8 cellular contexts compared by ENCODE assay signal in the genomic region with DNA sequence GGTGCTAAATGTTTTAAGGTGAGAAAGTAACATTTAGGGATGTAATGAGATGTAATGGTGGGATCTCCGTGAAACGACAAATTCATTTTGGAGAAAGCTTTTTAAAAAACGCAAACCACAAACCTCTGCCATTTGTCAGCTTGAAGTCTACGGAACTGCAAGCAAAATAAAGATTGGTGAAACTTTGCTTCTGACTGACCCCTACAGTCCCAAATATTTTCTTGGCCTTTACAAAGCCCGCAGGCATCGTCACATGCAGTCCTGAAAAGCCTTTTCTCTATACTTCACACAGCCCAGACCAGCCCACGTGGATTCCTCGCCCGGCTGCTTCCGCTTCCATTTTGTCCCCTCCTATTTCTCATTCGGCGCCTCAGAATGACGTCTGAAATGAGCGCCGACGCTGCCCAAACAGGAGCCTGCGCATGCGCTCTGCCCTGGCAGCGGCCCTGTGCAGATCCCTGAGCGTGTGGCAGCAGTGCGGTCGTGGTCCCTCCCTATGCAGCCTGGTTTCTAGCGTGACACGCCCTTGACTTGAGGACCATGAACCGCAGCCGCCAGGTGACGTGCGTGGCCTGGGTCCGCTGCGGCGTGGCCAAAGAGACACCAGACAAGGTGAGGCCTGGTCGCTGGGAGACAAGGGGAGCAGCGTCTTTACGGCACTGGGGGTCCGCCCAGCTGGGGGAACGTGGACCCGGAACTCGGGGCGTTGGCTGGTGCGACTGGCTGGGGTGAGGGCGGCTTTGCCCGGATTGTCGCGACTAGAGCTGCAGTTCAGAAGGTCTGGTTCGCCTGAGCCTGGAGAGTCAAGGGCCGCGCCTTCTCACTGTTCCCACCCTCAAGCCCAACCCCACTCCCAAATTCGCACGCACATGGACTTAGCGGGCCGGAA. TPM values are rescaled to one million over a fixed set of nuclear protein-coding genes. Genes with fewer than 3 reads are reported as not detected.
DNase-seq lines count a peak whose midpoint lies in the region; ATAC-seq and TF ChIP-seq lines count a peak whose summit lies in the region.

A gene (plus strand): TSS at position 440 of the 889 bp plus-strand sequence. CDS start 101 bp downstream, at position 541.

- H3K36me3 Mint-ChIP-seq in activated T-cell treated with anti-CD3 and anti-CD28 coated beads, Interleukin-2, amount 50 U/mL, for 24 hours (ENCODE audit: low read depth): peaks cover 57% of the 10 kb centered on the region

- peak; percentile 86 for ATAC-seq in GM21723 (IDR thresholded peaks at IDR 0.05; ENCODE audit: unreplicated experiment)

- peak within 1 kb of the TSS; percentile 81 to 90 for H3K27ac ChIP-seq in esophagus (ENCODE audit: low read depth in 2 of 2, low read length in 1 of 2)

- H3K4me3 Mint-ChIP-seq in activated T-cell treated with anti-CD3 and anti-CD28 coated beads, Interleukin-2, amount 50 U/mL, for 24 hours: peak within 1 kb of the TSS; percentile 90

- H3K4me1 ChIP-seq in esophagus (ENCODE audit: control insufficient read depth in 2 of 2, insufficient read depth in 2 of 2, low read length in 1 of 2): no peaks in the 10 kb centered on the region
- H3K4me1 ChIP-seq in mucosa of stomach (ENCODE audit: control insufficient read depth, insufficient read depth, low read length): peaks cover 10% of the 10 kb centered on the region

- peak within 1 kb of the TSS; percentile 97 for H3K27ac Mint-ChIP-seq in activated T-cell treated with anti-CD3 and anti-CD28 coated beads, Interleukin-2, amount 50 U/mL, for 24 hours

- H3K9me3 Mint-ChIP-seq in activated T-cell treated with anti-CD3 and anti-CD28 coated beads, Interleukin-2, amount 50 U/mL, for 24 hours: no peaks in the 10 kb centered on the region

- H3K9me3 ChIP-seq in esophagus (ENCODE audit: control insufficient read depth in 2 of 2, insufficient read depth in 1 of 2, low read depth in 1 of 2, low read length in 1 of 2) (peaks cover 0 to 3% of the 10 kb centered on the region in 2 donors), mucosa of stomach (ENCODE audit: control insufficient read depth, low read length) (no peaks in the 10 kb centered on the region)

- no peaks in the 10 kb centered on the region for H3K27me3 Mint-ChIP-seq in activated T-cell treated with anti-CD3 and anti-CD28 coated beads, Interleukin-2, amount 50 U/mL, for 24 hours

- DNase-seq in DMS53 treated with DMSO at 0.1 percent for 48 hours (lab: John Stamatoyannopoulos, UW; ENCODE audit: unreplicated experiment) (peak; percentile 92), KG1 (lab: John Stamatoyannopoulos, UW) (peak; percentile 92)
- peak; percentile 96 for DNase-seq in activated T-cell treated with anti-CD3 and anti-CD28 coated beads, Interleukin-2, amount 50 U/mL, for 24 hours
- peak; percentile 96 for DNase-seq in stimulated activated CD8-positive, alpha-beta memory T cell treated with anti-CD3 and anti-CD28 coated beads, Interleukin-4, amount 100 ng/mL, for 48 hours

- H3K4me1 Mint-ChIP-seq in activated T-cell treated with anti-CD3 and anti-CD28 coated beads, Interleukin-2, amount 50 U/mL, for 24 hours (ENCODE audit: low read depth): peaks cover 33% of the 10 kb centered on the region

- H3K27me3 ChIP-seq in esophagus (ENCODE audit: control insufficient read depth in 1 of 2, insufficient read depth in 2 of 2, low read length in 2 of 2): no peaks in the 10 kb centered on the region
- H3K27me3 ChIP-seq in mucosa of stomach (ENCODE audit: control insufficient read depth, insufficient read depth, low read length): no peaks in the 10 kb centered on the region

- 0% methylated on average over 51 of the region's 51 CpGs for WGBS in esophagus, 2 donors

- H3K36me3 ChIP-seq in esophagus (ENCODE audit: control insufficient read depth in 2 of 2, insufficient read depth in 2 of 2, low read length in 1 of 2) (peaks cover 0 to 6% of the 10 kb centered on the region in 2 donors), mucosa of stomach (ENCODE audit: control insufficient read depth, insufficient read depth, low read length) (peaks cover 7% of the 10 kb centered on the region)

- peak within 1 kb of the TSS; percentile 95 to 100 for H3K4me3 ChIP-seq in esophagus (ENCODE audit: low read depth in 1 of 2, low read length in 2 of 2)
- peak within 1 kb of the TSS; percentile 80 for H3K4me3 ChIP-seq in mucosa of stomach (ENCODE audit: low read length)

- peak within 1 kb of the TSS; percentile 91 for H3K9ac ChIP-seq in mucosa of stomach (ENCODE audit: low read length)

TF ChIP-seq in PFSK-1, 5 proteins besides CTCF, POLR2A, EP300 and RAD21:
- TF ChIP-seq, protein P1, sequence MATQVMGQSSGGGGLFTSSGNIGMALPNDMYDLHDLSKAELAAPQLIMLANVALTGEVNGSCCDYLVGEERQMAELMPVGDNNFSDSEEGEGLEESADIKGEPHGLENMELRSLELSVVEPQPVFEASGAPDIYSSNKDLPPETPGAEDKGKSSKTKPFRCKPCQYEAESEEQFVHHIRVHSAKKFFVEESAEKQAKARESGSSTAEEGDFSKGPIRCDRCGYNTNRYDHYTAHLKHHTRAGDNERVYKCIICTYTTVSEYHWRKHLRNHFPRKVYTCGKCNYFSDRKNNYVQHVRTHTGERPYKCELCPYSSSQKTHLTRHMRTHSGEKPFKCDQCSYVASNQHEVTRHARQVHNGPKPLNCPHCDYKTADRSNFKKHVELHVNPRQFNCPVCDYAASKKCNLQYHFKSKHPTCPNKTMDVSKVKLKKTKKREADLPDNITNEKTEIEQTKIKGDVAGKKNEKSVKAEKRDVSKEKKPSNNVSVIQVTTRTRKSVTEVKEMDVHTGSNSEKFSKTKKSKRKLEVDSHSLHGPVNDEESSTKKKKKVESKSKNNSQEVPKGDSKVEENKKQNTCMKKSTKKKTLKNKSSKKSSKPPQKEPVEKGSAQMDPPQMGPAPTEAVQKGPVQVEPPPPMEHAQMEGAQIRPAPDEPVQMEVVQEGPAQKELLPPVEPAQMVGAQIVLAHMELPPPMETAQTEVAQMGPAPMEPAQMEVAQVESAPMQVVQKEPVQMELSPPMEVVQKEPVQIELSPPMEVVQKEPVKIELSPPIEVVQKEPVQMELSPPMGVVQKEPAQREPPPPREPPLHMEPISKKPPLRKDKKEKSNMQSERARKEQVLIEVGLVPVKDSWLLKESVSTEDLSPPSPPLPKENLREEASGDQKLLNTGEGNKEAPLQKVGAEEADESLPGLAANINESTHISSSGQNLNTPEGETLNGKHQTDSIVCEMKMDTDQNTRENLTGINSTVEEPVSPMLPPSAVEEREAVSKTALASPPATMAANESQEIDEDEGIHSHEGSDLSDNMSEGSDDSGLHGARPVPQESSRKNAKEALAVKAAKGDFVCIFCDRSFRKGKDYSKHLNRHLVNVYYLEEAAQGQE (IDR thresholded peaks at IDR 0.05; ENCODE audit: insufficient read depth in 1 of 2, low read depth in 2 of 2, low read length in 2 of 2): no peak; a peak in 1 of 4 replicates
- TF ChIP-seq FOXP2 (optimal IDR thresholded peaks at IDR 0.05; ENCODE audit: borderline replicate concordance, extremely low read depth, extremely low read length, insufficient read depth) (no peak), TAF1 (IDR thresholded peaks at IDR 0.05; ENCODE audit: borderline replicate concordance, insufficient read depth, low read length) (peak; percentile 94), POLR2AphosphoS5 (IDR thresholded peaks at IDR 0.05; ENCODE audit: low read depth, low read length) (peak; percentile 67), SIN3A (IDR thresholded peaks at IDR 0.05; ENCODE audit: borderline replicate concordance, insufficient read depth, low read length) (peak; percentile 58; the same call in 1 of the 2 replicates)

RNA-seq across cellular contexts. Expression of the gene that starts here (rescaled TPM):
- polyA plus RNA-seq in PFSK-1 (2012; ENCODE audit: insufficient read length, low read depth): 90.3 TPM
- polyA plus RNA-seq in esophagus: 10 to 100 TPM; 12.8 to 32.5 TPM

Comparison
In these comparisons a context has a peak if more than half of its experiments do, and no peak if none do; other contexts are left out.
1. Peak in every context shown above with its lines: DNase-seq, ATAC-seq, H3K4me3 ChIP-seq and H3K27ac ChIP-seq.